17 cellular contexts compared by ENCODE assay signal in the genomic region with DNA sequence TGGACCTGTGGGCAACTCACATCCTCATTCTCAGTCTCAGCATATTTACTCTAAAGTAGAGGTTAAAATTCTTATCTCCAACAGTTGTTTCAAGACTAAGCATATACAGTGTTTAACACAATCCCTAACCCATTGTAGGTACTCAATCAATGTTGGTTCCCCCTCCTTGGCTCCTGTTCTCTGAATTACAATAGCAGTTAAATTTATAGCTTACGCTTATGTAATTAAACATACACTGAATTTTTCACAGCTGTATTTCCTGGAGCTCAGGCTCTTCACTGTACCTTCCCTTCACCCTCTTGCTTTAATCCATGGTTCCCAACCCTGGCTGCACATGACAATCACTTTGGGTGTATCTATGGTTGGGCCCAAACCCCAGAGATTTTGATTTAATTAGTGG.
DNase-seq lines count a peak whose midpoint lies in the region; ATAC-seq, FAIRE-seq and TF ChIP-seq lines count a peak whose summit lies in the region.
"Had no signal": no experiment of that assay in that cellular context is flagged by ENCODE, and none has a peak within 500 bp of the region (broad histone marks: within the 10 kb centered on the region; RNA-seq: fewer than 3 reads in every experiment).

No MANE protein-coding gene starts in this region.

- peak; percentile 74 for DNase-seq in DMS153 (lab: John Stamatoyannopoulos, UW)
- DNase-seq in DMS153 treated with DMSO at 0.1 percent for 48 hours (lab: John Stamatoyannopoulos, UW; ENCODE audit: unreplicated experiment), result peak; percentile 12
- DNase-seq in colonic mucosa, result peak; percentile 23
- peak in 1 of 3 donors; percentile 12 for DNase-seq in mucosa of descending colon
- no peak for DNase-seq in activated CD4-positive, alpha-beta T cell treated with anti-CD3 and anti-CD28 coated beads, Interleukin-2, amount 50 U/mL, for 1 hour
- DNase-seq in MCF 10A (ENCODE audit: unreplicated experiment), result no peak
- no peak for DNase-seq in GM12892 (ENCODE audit: insufficient read length)
- DNase-seq: C1 segment of cervical spinal cord; Calu3; CD4-positive, alpha-beta memory T cell; COR-L47; DMS79; GF-D8; GOT3; H7; HCEC 1CT had no signal

- H3K4me3 ChIP-seq in colonic mucosa, result no peak overlapping the region
- H3K4me3 ChIP-seq in mucosa of descending colon, result no peak overlapping the region

- TF ChIP-seq POLR2A in GM12892 (IDR thresholded peaks at IDR 0.05; ENCODE audit: low read depth, low read length), result no peak

- BruUV-seq in MCF 10A (replicated peaks; lab: Mats Ljungman, UMichigan), result no TSS peak

- intact Hi-C loops in colonic mucosa (cut with DNase I), result no loop called here
- intact Hi-C loops in mucosa of descending colon (cut with DNase I, micrococcal nuclease), result no loop called here
- intact Hi-C loops in MCF 10A (cut with micrococcal nuclease), result no loop called here

- H3K9me3 ChIP-seq in colonic mucosa, result no peaks in the 10 kb centered on the region
- no peaks in the 10 kb centered on the region for H3K9me3 ChIP-seq in mucosa of descending colon

- no peaks in the 10 kb centered on the region for H3K9me3 Mint-ChIP-seq in MCF 10A (ENCODE audit: unreplicated experiment)
- H3K9me3 Mint-ChIP-seq: CD4-positive, alpha-beta memory T cell had no signal

- H3K27ac Mint-ChIP-seq in MCF 10A (ENCODE audit: low read depth, unreplicated experiment), result no peak overlapping the region
- H3K27ac Mint-ChIP-seq: CD4-positive, alpha-beta memory T cell had no signal

- TF ChIP-seq CTCF in colonic mucosa (IDR thresholded peaks at IDR 0.05), result no peak
- no peak for TF ChIP-seq CTCF in mucosa of descending colon (IDR thresholded peaks at IDR 0.05)
- TF ChIP-seq CTCF in MCF 10A (IDR thresholded peaks at IDR 0.05; ENCODE audit: unreplicated experiment), result no peak

- no peaks in the 10 kb centered on the region for H3K27me3 ChIP-seq in colonic mucosa

- H3K4me1 ChIP-seq in colonic mucosa, result no peaks in the 10 kb centered on the region
- peaks cover 10% of the 10 kb centered on the region for H3K4me1 ChIP-seq in mucosa of descending colon (ENCODE audit: low read depth)

- H3K27me3 Mint-ChIP-seq in MCF 10A (ENCODE audit: insufficient read depth, unreplicated experiment), result no peaks in the 10 kb centered on the region

- no peak overlapping the region for H3K9ac ChIP-seq in colonic mucosa (ENCODE audit: low read depth in 2 of 2, low read length in 2 of 2)

- H3K27ac ChIP-seq in colonic mucosa, result peak overlapping the region; percentile 28

- no peaks in the 10 kb centered on the region for H3K36me3 Mint-ChIP-seq in MCF 10A (ENCODE audit: insufficient read depth, unreplicated experiment)
- H3K36me3 Mint-ChIP-seq: CD4-positive, alpha-beta memory T cell had no signal

- no peak overlapping the region for H3K4me3 Mint-ChIP-seq in MCF 10A (ENCODE audit: unreplicated experiment)
- H3K4me3 Mint-ChIP-seq: CD4-positive, alpha-beta memory T cell had no signal

- POLR2A ChIA-PET in MCF 10A (lab: Yijun Ruan, JAX), result interaction anchor here (1.5 kb wide), 1 partner anchor 8 kb away, joined by 3 read pairs; no protein-coding TSS in a partner anchor

- no peaks in the 10 kb centered on the region for H3K36me3 ChIP-seq in colonic mucosa
- no peaks in the 10 kb centered on the region for H3K36me3 ChIP-seq in mucosa of descending colon (ENCODE audit: low read depth)

- H3K4me1 Mint-ChIP-seq in MCF 10A (ENCODE audit: insufficient read depth, unreplicated experiment), result peaks cover 3% of the 10 kb centered on the region

- ATAC-seq in mucosa of descending colon, result peak; percentile 92

- FAIRE-seq in GM12892 (lab: Jason Lieb, UNC), result no peak
- FAIRE-seq: GM12891 had no signal

- CTCF ChIA-PET in MCF 10A (lab: Yijun Ruan, JAX), result no interaction called here

Comparison
In these comparisons a context has a peak if more than half of its experiments do, and no peak if none do; other contexts are left out.
1. DNase-seq: peak in DMS153 (single experiment), DMS153 treated with DMSO at 0.1 percent for 48 hours (single experiment) and colonic mucosa (single experiment); none in activated CD4-positive, alpha-beta T cell treated with anti-CD3 and anti-CD28 coated beads, Interleukin-2, amount 50 U/mL, for 1 hour (single experiment), MCF 10A (single experiment) and GM12892 (single experiment).